ENCODE assay signal across 10 cellular contexts in the genomic region with DNA sequence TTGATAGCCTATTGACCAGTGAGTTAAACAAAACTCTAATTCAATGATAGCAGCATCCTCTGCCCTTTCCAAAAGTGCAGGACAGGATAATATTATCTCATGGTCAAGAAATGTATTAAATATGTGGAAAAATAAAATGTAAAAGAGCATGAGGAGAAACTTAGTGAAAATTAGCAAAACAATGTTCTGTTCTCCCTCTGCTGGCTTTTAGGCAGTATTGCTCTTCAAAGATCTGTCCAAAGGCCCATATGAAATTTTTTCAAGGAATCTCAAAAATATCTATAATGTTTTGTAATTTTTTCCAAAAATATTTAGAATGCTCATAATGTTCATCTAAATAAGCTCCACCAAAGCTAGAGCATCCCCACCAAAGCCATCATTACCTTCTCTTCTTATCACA. TPM values are rescaled to one million over a fixed set of nuclear protein-coding genes. Genes with fewer than 3 reads are reported as not detected.
DNase-seq lines count a peak whose midpoint lies in the region; FAIRE-seq and TF ChIP-seq lines count a peak whose summit lies in the region.
"Had no signal": no experiment of that assay in that cellular context is flagged by ENCODE, and none has a peak within 500 bp of the region (broad histone marks: within the 10 kb centered on the region; RNA-seq: fewer than 3 reads in every experiment).

No MANE protein-coding gene starts in this region.

- H3K27me3 ChIP-seq in AG04450 (ENCODE audit: control insufficient read depth, insufficient read depth, low read length) = no peaks in the 10 kb centered on the region

- DNase-seq in AG04450 (ENCODE audit: low read depth, low spot score) (no peak), GM13976 (ENCODE audit: low spot score) (no peak), hepatic stellate cell (ENCODE audit: low spot score) (no peak), KBM-7 (no peak), kidney (no peak), H4 (ENCODE audit: low spot score) (no peak)
- DNase-seq: NCI-H446; stimulated activated naive B cell treated with anti-CD40 and anti-IgM and Interleukin-4, amounts not matched to agents 10 μg/mL and 1 μg/mL and 100 μg/mL, for 72 hours had no signal

- peak; percentile 33 for FAIRE-seq in islet of Langerhans (lab: Jason Lieb, UNC)
- FAIRE-seq in kidney (lab: Jason Lieb, UNC) = no peak

- no peak overlapping the region for H3K9ac ChIP-seq in kidney (ENCODE audit: low read length in 2 of 2)

- H3K9me3 ChIP-seq in AG04450 (ENCODE audit: control insufficient read depth, insufficient read depth, low read length) (no peaks in the 10 kb centered on the region), kidney (ENCODE audit: control insufficient read depth in 1 of 2, low read length in 2 of 2) (peaks cover 0 to 5% of the 10 kb centered on the region in 2 donors)

- no peaks in the 10 kb centered on the region for H3K36me3 ChIP-seq in kidney (ENCODE audit: control insufficient read depth in 1 of 2, insufficient read depth in 2 of 2, low read length in 2 of 2)

- no peak overlapping the region for H3K27ac ChIP-seq in AG04450 (ENCODE audit: low read depth, low read length)
- no peak overlapping the region for H3K27ac ChIP-seq in VCaP
- H3K27ac ChIP-seq in kidney (ENCODE audit: low read depth in 2 of 2, low read length in 2 of 2) = no peak overlapping the region

- in situ Hi-C loops in GM13976 (cut with MboI; ENCODE audit: low sequenced_read_pairs, unreplicated experiment) = no loop called here
- in situ Hi-C loops in KBM-7 (cut with MboI; ENCODE audit: low pct_unique_long_range_greater_than_20kb, low sequenced_read_pairs) = no loop called here

- TF ChIP-seq CTCF in AG04450 (IDR thresholded peaks at IDR 0.05; ENCODE audit: low read depth, low read length) (peak; percentile 59), GM13976 (IDR thresholded peaks at IDR 0.05; ENCODE audit: borderline replicate concordance, control extremely low read depth, extremely low read depth, insufficient read depth, missing control alignments) (peak; percentile 10), VCaP (conservative IDR thresholded peaks at IDR 0.05) (peak; percentile 76), kidney (IDR thresholded peaks at IDR 0.05; ENCODE audit: borderline replicate concordance, extremely low read depth, insufficient read depth) (no peak)

- no peak overlapping the region for H3K4me3 ChIP-seq in AG04450 (ENCODE audit: low read depth, low read length)
- H3K4me3 ChIP-seq in kidney (ENCODE audit: low read length in 2 of 2) = no peak overlapping the region

- intact Hi-C loops in kidney (cut with DNase I) = no loop called here

- no peaks in the 10 kb centered on the region for H3K4me1 ChIP-seq in kidney (ENCODE audit: control insufficient read depth in 1 of 2, insufficient read depth in 1 of 2, low read depth in 1 of 2, low read length in 2 of 2)

- CTCF ChIA-PET in AG04450 (lab: Charles Lee) = interaction anchor here (0.6 to 2.6 kb wide), 8 partner anchors 8 to 882 kb away, joined by 3 to 10 read pairs (median 4); a partner anchor contains a TSS

- POLR2A ChIA-PET in AG04450 (lab: Yijun Ruan, JAX) = no interaction called here

RNA-seq across cellular contexts. Expression of a gene that starts 8.3 kb away (rescaled TPM):
- 30.9 and 47.2 TPM in 2 replicates for polyA plus RNA-seq in AG04450 (2011; rRNA removed)
- 13.4 and 19.1 TPM in 2 replicates for polyA minus RNA-seq in AG04450 (2011; rRNA and poly(A)+ RNA removed)
- 29.6 TPM for total RNA-seq in kidney
- polyA plus RNA-seq in kidney (ENCODE audit: insufficient read depth, low read depth, low replicate concordance) = 16.3 TPM
- total RNA-seq in H4 (2014; rRNA removed; shearing (Covaris generic)) = 23.2 and 27.4 TPM in 2 replicates
